In genomic region chr6:137342607-137343186, GRCh38 we compare ENCODE assay signal across 8 cellular contexts.
DNase-seq lines count a peak whose midpoint lies in the region; ATAC-seq, FAIRE-seq and TF ChIP-seq lines count a peak whose summit lies in the region.

No MANE protein-coding gene starts in this region.

- H4K20me1 ChIP-seq in PC-9 (ENCODE audit: insufficient read depth) = no peaks in the 10 kb centered on the region

- CTCF ChIA-PET in A549 (lab: Yijun Ruan, JAX) (interaction anchor here (0.6 to 1.5 kb wide), 5 partner anchors 8 to 299 kb away, joined by 3 to 4 read pairs (median 3); no protein-coding TSS in a partner anchor), PC-9 (lab: Charles Lee) (interaction anchor here (0.6 kb wide), 1 partner anchor 1049 kb away, joined by 3 read pairs; no protein-coding TSS in a partner anchor)

- POLR2A ChIA-PET in A549 (lab: Yijun Ruan, JAX) (no interaction called here), PC-9 (lab: Charles Lee; ENCODE audit: unreplicated experiment) (no interaction called here)

- H3K4me1 ChIP-seq in A549 (peaks cover 3% of the 10 kb centered on the region; the same call in 1 of the 3 replicates), adipocyte (ENCODE audit: control insufficient read depth, insufficient read depth, low read length) (peaks cover 36% of the 10 kb centered on the region), PC-9 (replicated peaks; ENCODE audit: insufficient read depth) (no peaks in the 10 kb centered on the region)

- peak in 1 of 2 experiments; percentile 5 for DNase-seq in A549 (ENCODE audit: low read depth in 1 of 2, low spot score in 1 of 2)
- DNase-seq in H7 = peak; percentile 49
- no peak for DNase-seq in adipocyte (ENCODE audit: low read depth)
- DNase-seq in mesothelial cell of epicardium (ENCODE audit: low spot score in 2 of 2, unreplicated experiment in 2 of 2) = no peak
- no peak for DNase-seq in glomerular visceral epithelial cell (ENCODE audit: extremely low spot score)
- DNase-seq in PC-9 = no peak

- no peaks in the 10 kb centered on the region for H3K9me3 ChIP-seq in A549
- H3K9me3 ChIP-seq in adipocyte (ENCODE audit: control insufficient read depth, low read length) = no peaks in the 10 kb centered on the region
- no peaks in the 10 kb centered on the region for H3K9me3 ChIP-seq in PC-9 (ENCODE audit: insufficient read depth, low read depth)

- H3K4me3 ChIP-seq in A549 (peak overlapping the region; percentile 20; the same call in 2 of the 3 replicates), H7 (ENCODE audit: insufficient read depth, low read depth, low read length) (no peak overlapping the region), adipocyte (ENCODE audit: low read length) (peak overlapping the region; percentile 75), PC-9 (no peak overlapping the region)

- peak overlapping the region; percentile 43 for H3K9ac ChIP-seq in adipocyte (ENCODE audit: low read length)

- no peak for TF ChIP-seq CTCF in A549 (IDR thresholded peaks at IDR 0.05)
- no peak for TF ChIP-seq CTCF in mesothelial cell of epicardium (IDR thresholded peaks at IDR 0.05; ENCODE audit: unreplicated experiment)
- no peak for TF ChIP-seq CTCF in PC-9 (conservative IDR thresholded peaks at IDR 0.05)

- 33% methylated on average over 11 of the region's 12 CpGs for WGBS in A549 (ENCODE audit: missing lambda C conversion rate)

- FAIRE-seq in A549 (lab: Jason Lieb, UNC) = no peak

- peak overlapping the region in 1 of 2 experiments; percentile 51; a peak in 1 of 6 replicates for H3K27ac ChIP-seq in A549
- no peak overlapping the region for H3K27ac ChIP-seq in PC-9

- H3K4me1 Mint-ChIP-seq in mesothelial cell of epicardium = peaks cover 16% of the 10 kb centered on the region

- no peaks in the 10 kb centered on the region for H3K79me2 ChIP-seq in PC-9 (ENCODE audit: low read depth)

- ATAC-seq in A549 (peak in 1 of 2 experiments; percentile 37; a peak in 1 of 6 replicates), esophagus mucosa (no peak), GM19324 (IDR thresholded peaks at IDR 0.05; ENCODE audit: low FRiP score, unreplicated experiment) (no peak)

- H3F3A ChIP-seq in PC-9 (ENCODE audit: insufficient read depth, low read depth) = no peaks in the 10 kb centered on the region

- TF ChIP-seq POLR2A in A549 (IDR thresholded peaks at IDR 0.05; ENCODE audit: low read length) = no peak

- no peak for TF ChIP-seq RAD21 in A549 (conservative IDR thresholded peaks at IDR 0.05 in 1 of 2, IDR thresholded peaks at IDR 0.05 in 1 of 2)

- peaks cover 30% of the 10 kb centered on the region for H3K27me3 Mint-ChIP-seq in mesothelial cell of epicardium (ENCODE audit: low read depth)

- no peaks in the 10 kb centered on the region for H3K36me3 ChIP-seq in H7 (replicated peaks; ENCODE audit: control insufficient read depth, insufficient read depth, low read length)
- H3K36me3 ChIP-seq in adipocyte (ENCODE audit: control insufficient read depth, insufficient read depth, low read length, severe bottlenecking) = no peaks in the 10 kb centered on the region
- H3K36me3 ChIP-seq in PC-9 (ENCODE audit: low read depth) = no peaks in the 10 kb centered on the region

- H3K27me3 ChIP-seq in H7 (ENCODE audit: control insufficient read depth, insufficient read depth, low read length) (no peaks in the 10 kb centered on the region), adipocyte (replicated peaks; ENCODE audit: control insufficient read depth, insufficient read depth, low read length) (no peaks in the 10 kb centered on the region), PC-9 (ENCODE audit: insufficient read depth, low read depth) (0 out of 2 replicates have a peak, but pooled peaks cover 3% of the 10 kb centered on the region)

- no peaks in the 10 kb centered on the region for H3K36me3 Mint-ChIP-seq in mesothelial cell of epicardium

- intact Hi-C loops in PC-9 (cut with micrococcal nuclease; ENCODE audit: unreplicated experiment) = no loop called here

- H3K27ac Mint-ChIP-seq in mesothelial cell of epicardium = no peak overlapping the region

- no peaks in the 10 kb centered on the region for H3K9me2 ChIP-seq in PC-9 (ENCODE audit: insufficient read depth)

- no peak overlapping the region for H2AFZ ChIP-seq in PC-9

- H3K4me2 ChIP-seq in A549 = peak overlapping the region; percentile 64
- no peak overlapping the region for H3K4me2 ChIP-seq in PC-9

- H3K4me3 Mint-ChIP-seq in mesothelial cell of epicardium = peak overlapping the region; percentile 49

- no peaks in the 10 kb centered on the region for H3K9me3 Mint-ChIP-seq in mesothelial cell of epicardium

- TF ChIP-seq EP300 in A549 (IDR thresholded peaks at IDR 0.05) = no peak

- no TSS peak for BruUV-seq in PC-9 (replicated peaks; lab: Mats Ljungman, UMichigan)

TF ChIP-seq in A549, 52 proteins besides CTCF, POLR2A, EP300 and RAD21:
- no peak for TF ChIP-seq HMGXB4 (CRISPR knock-in tag; IDR thresholded peaks at IDR 0.05; ENCODE audit: borderline replicate concordance)
- no peak for TF ChIP-seq SMC3 (IDR thresholded peaks at IDR 0.05)
- no peak for TF ChIP-seq HOXB13 (CRISPR knock-in tag; IDR thresholded peaks at IDR 0.05; ENCODE audit: low read depth)
- no peak for TF ChIP-seq RARB (CRISPR knock-in tag; IDR thresholded peaks at IDR 0.05)
- no peak for TF ChIP-seq ZNF302 (CRISPR knock-in tag; IDR thresholded peaks at IDR 0.05)
- TF ChIP-seq NPAS2 (CRISPR knock-in tag; IDR thresholded peaks at IDR 0.05; ENCODE audit: borderline replicate concordance) = no peak
- TF ChIP-seq MAX (IDR thresholded peaks at IDR 0.05) = no peak
- TF ChIP-seq ESRRA (IDR thresholded peaks at IDR 0.05; ENCODE audit: borderline replicate concordance, low read length) = no peak
- no peak for TF ChIP-seq HES2 (IDR thresholded peaks at IDR 0.05)
- no peak for TF ChIP-seq HDAC2 (IDR thresholded peaks at IDR 0.05)
- no peak for TF ChIP-seq POLR2AphosphoS2 (conservative IDR thresholded peaks at IDR 0.05; ENCODE audit: low read length)
- no peak for TF ChIP-seq MYC (IDR thresholded peaks at IDR 0.05; ENCODE audit: borderline replicate concordance, low read length)
- no peak for TF ChIP-seq HOXB5 (CRISPR knock-in tag; IDR thresholded peaks at IDR 0.05)
- TF ChIP-seq ZFP36 (IDR thresholded peaks at IDR 0.05; ENCODE audit: borderline replicate concordance, partially characterized antibody) = no peak
- no peak for TF ChIP-seq BHLHE40 (IDR thresholded peaks at IDR 0.05; ENCODE audit: low read depth, low read length)
- no peak for TF ChIP-seq EHMT2 (IDR thresholded peaks at IDR 0.05; ENCODE audit: low read depth)
- TF ChIP-seq KDM1A (IDR thresholded peaks at IDR 0.05; ENCODE audit: low read depth) = no peak

Comparison
In these comparisons a context has a peak if more than half of its experiments do, and no peak if none do; other contexts are left out.
1. H3K4me3 ChIP-seq: peak in A549 (single experiment) and adipocyte (single experiment); none in H7 (single experiment) and PC-9 (single experiment).